7 cellular contexts compared by ENCODE assay signal in genomic region chr16:11258553-11259287, GRCh38. TPM values are rescaled to one million over a fixed set of nuclear protein-coding genes. Genes with fewer than 3 reads are reported as not detected.
A peak's percentile ranks its signal among the peaks of the same experiment; 100 is the strongest.
DNase-seq lines count a peak whose midpoint lies in the region; ATAC-seq and TF ChIP-seq lines count a peak whose summit lies in the region.

No MANE protein-coding gene starts in this region.

- POLR2A ChIA-PET in activated CD8-positive, alpha-beta T cell treated with anti-CD3 and anti-CD28 coated beads for 36 hours (lab: Charles Lee) = interaction anchor here (0.6 to 9.2 kb wide), 13 partner anchors 9 to 365 kb away, joined by 3 to 147 read pairs (median 4); partner anchors contain the start of gene RMI2

- intact Hi-C loops in activated CD8-positive, alpha-beta T cell treated with anti-CD3 and anti-CD28 coated beads for 36 hours (cut with micrococcal nuclease) = no loop called here
- intact Hi-C loops in left ventricle myocardium superior (cut with micrococcal nuclease) = loop anchor here (5.0 kb wide), 1 partner anchor 286 kb away; no protein-coding TSS in a partner anchor

- peak; percentile 22 for ATAC-seq in HG03159 (IDR thresholded peaks at IDR 0.05; ENCODE audit: unreplicated experiment)
- ATAC-seq in activated CD8-positive, alpha-beta T cell treated with anti-CD3 and anti-CD28 coated beads for 36 hours = peak; percentile 9
- ATAC-seq in left ventricle myocardium superior = peak; percentile 21
- ATAC-seq in stimulated activated naive CD8-positive, alpha-beta T cell treated with anti-CD3 and anti-CD28 coated beads, Interleukin-15, Interleukin-2, amounts not matched to agents 100 U/mL and 50 U/mL, for 24 hours = peak; percentile 2
- ATAC-seq in GM21737 (IDR thresholded peaks at IDR 0.05; ENCODE audit: unreplicated experiment) = no peak

- peak overlapping the region; percentile 46 for H3K27ac Mint-ChIP-seq in activated CD8-positive, alpha-beta T cell treated with anti-CD3 and anti-CD28 coated beads for 36 hours

- no peaks in the 10 kb centered on the region for H3K9me3 Mint-ChIP-seq in activated CD8-positive, alpha-beta T cell treated with anti-CD3 and anti-CD28 coated beads for 36 hours

- no peak for TF ChIP-seq CTCF in activated CD8-positive, alpha-beta T cell treated with anti-CD3 and anti-CD28 coated beads for 36 hours (IDR thresholded peaks at IDR 0.05)

- peak; percentile 64 for DNase-seq in activated CD8-positive, alpha-beta T cell treated with anti-CD3 and anti-CD28 coated beads for 36 hours
- DNase-seq in left ventricle myocardium superior = peak; percentile 81
- no peak for DNase-seq in stimulated activated naive CD8-positive, alpha-beta T cell treated with anti-CD3 and anti-CD28 coated beads, Interleukin-15, Interleukin-2, amounts not matched to agents 100 U/mL and 50 U/mL, for 24 hours
- DNase-seq in NCI-H69 (lab: John Stamatoyannopoulos, UW) = no peak
- no peak for DNase-seq in NCI-H1694 treated with DMSO at 0.1 percent for 48 hours (lab: John Stamatoyannopoulos, UW)

- peaks cover 15% of the 10 kb centered on the region for H3K36me3 Mint-ChIP-seq in activated CD8-positive, alpha-beta T cell treated with anti-CD3 and anti-CD28 coated beads for 36 hours (ENCODE audit: low read depth)

- no peaks in the 10 kb centered on the region for H3K27me3 Mint-ChIP-seq in activated CD8-positive, alpha-beta T cell treated with anti-CD3 and anti-CD28 coated beads for 36 hours

- peaks cover 42% of the 10 kb centered on the region for H3K4me1 Mint-ChIP-seq in activated CD8-positive, alpha-beta T cell treated with anti-CD3 and anti-CD28 coated beads for 36 hours (ENCODE audit: low read depth)

- H3K4me3 Mint-ChIP-seq in activated CD8-positive, alpha-beta T cell treated with anti-CD3 and anti-CD28 coated beads for 36 hours = peak overlapping the region; percentile 23

- CTCF ChIA-PET in activated CD8-positive, alpha-beta T cell treated with anti-CD3 and anti-CD28 coated beads for 36 hours (lab: Charles Lee) = interaction anchor here (0.8 to 9.0 kb wide), 13 partner anchors 12 to 309 kb away, joined by 3 to 88 read pairs (median 3); partner anchors contain the start of gene PRM3

RNA-seq across cellular contexts. Expression of gene SOCS1, which starts 2.7 kb away (rescaled TPM):
- total RNA-seq in activated CD8-positive, alpha-beta T cell treated with anti-CD3 and anti-CD28 coated beads for 36 hours = 10 to 100 TPM; 75.7 to 75.8 TPM
- 3.8 TPM for total RNA-seq in left ventricle myocardium superior

RNA-seq across cellular contexts. Expression of gene TNP2, which starts 10.4 kb away (rescaled TPM):
- total RNA-seq in activated CD8-positive, alpha-beta T cell treated with anti-CD3 and anti-CD28 coated beads for 36 hours = not detected
- total RNA-seq in left ventricle myocardium superior = not detected

RNA-seq across cellular contexts. Expression of gene PRM3, which starts 14.7 kb away (rescaled TPM):
- not detected for total RNA-seq in activated CD8-positive, alpha-beta T cell treated with anti-CD3 and anti-CD28 coated beads for 36 hours
- total RNA-seq in left ventricle myocardium superior = not detected

RNA-seq across cellular contexts. Expression of gene PRM2, which starts 17.6 kb away (rescaled TPM):
- total RNA-seq in activated CD8-positive, alpha-beta T cell treated with anti-CD3 and anti-CD28 coated beads for 36 hours = not detected
- not detected for total RNA-seq in left ventricle myocardium superior

RNA-seq across cellular contexts. Expression of gene PRM1, which starts 22.4 kb away (rescaled TPM):
- not detected for total RNA-seq in activated CD8-positive, alpha-beta T cell treated with anti-CD3 and anti-CD28 coated beads for 36 hours
- not detected for total RNA-seq in left ventricle myocardium superior

Comparison
In these comparisons a context has a peak if more than half of its experiments do, and no peak if none do; other contexts are left out.
1. DNase-seq: peak in activated CD8-positive, alpha-beta T cell treated with anti-CD3 and anti-CD28 coated beads for 36 hours (single experiment) and left ventricle myocardium superior (single experiment); none in stimulated activated naive CD8-positive, alpha-beta T cell treated with anti-CD3 and anti-CD28 coated beads, Interleukin-15, Interleukin-2, amounts not matched to agents 100 U/mL and 50 U/mL, for 24 hours (single experiment), NCI-H69 (single experiment) and NCI-H1694 treated with DMSO at 0.1 percent for 48 hours (single experiment).
2. RNA of gene SOCS1, which starts 2.7 kb away (total RNA-seq): 75.7 to 75.8 TPM in activated CD8-positive, alpha-beta T cell treated with anti-CD3 and anti-CD28 coated beads for 36 hours; 3.8 TPM in left ventricle myocardium superior (single experiment); every median in the first group is over 10 times any median in the second.